8 cellular contexts compared by ENCODE assay signal in the genomic region with DNA sequence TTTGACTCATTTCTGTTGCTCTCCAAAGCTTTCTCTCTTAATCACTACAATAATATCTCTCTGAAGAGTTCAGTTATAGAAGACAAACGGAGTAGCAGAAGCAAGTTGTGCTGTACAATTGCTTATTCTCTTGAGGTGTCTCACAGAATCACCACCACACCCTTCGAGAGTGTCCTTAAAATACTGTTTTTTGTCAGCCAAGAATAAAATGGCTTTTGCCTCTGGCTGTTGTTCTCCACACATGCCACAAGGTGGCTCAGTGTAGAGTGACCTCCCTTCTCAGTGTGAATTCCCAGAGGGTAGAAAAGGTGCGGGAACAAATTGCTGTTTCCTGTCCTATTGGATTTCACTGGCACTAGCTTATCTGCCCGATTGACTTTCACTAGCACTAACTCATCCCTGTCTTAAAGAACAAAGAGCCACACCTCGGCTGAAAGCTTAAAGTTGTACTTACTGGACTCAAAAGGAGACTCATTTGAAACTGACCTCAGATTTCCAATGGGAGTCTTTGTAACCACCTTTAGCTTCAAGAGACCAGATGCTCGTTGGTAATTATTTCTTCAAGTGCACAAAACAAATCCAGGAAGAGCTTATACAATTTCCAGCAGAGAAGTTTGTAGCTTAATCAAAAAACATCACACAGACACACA.
DNase-seq lines count a peak whose midpoint lies in the region; ATAC-seq and TF ChIP-seq lines count a peak whose summit lies in the region.

No MANE protein-coding gene starts in this region.

- intact Hi-C loops in CD4-positive, alpha-beta T cell (cut with DNase I, micrococcal nuclease): loop anchor here (1.0 to 10.0 kb wide), 4 partner anchors 112 to 425 kb away; no protein-coding TSS in a partner anchor

- POLR2A ChIA-PET in CD4-positive, alpha-beta T cell (lab: Charles Lee): interaction anchor here (0.7 to 2.3 kb wide), 6 partner anchors 113 to 219 kb away, joined by 3 to 30 read pairs (median 4); no protein-coding TSS in a partner anchor

- peak overlapping the region; percentile 45 for H3K27ac Mint-ChIP-seq in CD4-positive, alpha-beta T cell
- H3K27ac Mint-ChIP-seq in activated naive CD4-positive, alpha-beta T cell treated with anti-CD3 and anti-CD28 coated beads, Interleukin-2, amount 50 U/mL, for 72 hours: peak overlapping the region; percentile 98 to 99

- TF ChIP-seq CTCF in CD4-positive, alpha-beta T cell (IDR thresholded peaks at IDR 0.05): peak; percentile 81
- TF ChIP-seq CTCF in Peyer's patch (IDR thresholded peaks at IDR 0.05): peak; percentile 56 to 92 (median 82)

- no peaks in the 10 kb centered on the region for H3K9me3 Mint-ChIP-seq in CD4-positive, alpha-beta T cell
- peaks cover 20 to 25% of the 10 kb centered on the region in 2 donors for H3K9me3 Mint-ChIP-seq in activated naive CD4-positive, alpha-beta T cell treated with anti-CD3 and anti-CD28 coated beads, Interleukin-2, amount 50 U/mL, for 72 hours

- ATAC-seq in CD4-positive, alpha-beta T cell (ENCODE audit: poor library complexity): peak; percentile 60
- peak; percentile 61 for ATAC-seq in GM19324 (IDR thresholded peaks at IDR 0.05; ENCODE audit: low FRiP score, unreplicated experiment)
- ATAC-seq in activated naive CD4-positive, alpha-beta T cell treated with anti-CD3 and anti-CD28 coated beads, Interleukin-2, amount 50 U/mL, for 72 hours: peak; percentile 28 to 59

- no peaks in the 10 kb centered on the region for H3K9me3 ChIP-seq in CD4-positive, alpha-beta T cell (ENCODE audit: control insufficient read depth, low read length)
- H3K9me3 ChIP-seq in Peyer's patch (no peaks in the 10 kb centered on the region), MG63 (no peaks in the 10 kb centered on the region)

- H3K27ac ChIP-seq in CD4-positive, alpha-beta T cell (ENCODE audit: low read depth, low read length): no peak overlapping the region
- no peak overlapping the region for H3K27ac ChIP-seq in Peyer's patch

- peak overlapping the region; percentile 48 for H3K4me3 Mint-ChIP-seq in CD4-positive, alpha-beta T cell

- no peak overlapping the region for H3K4me3 ChIP-seq in Peyer's patch
- H3K4me3 ChIP-seq in MG63: no peak overlapping the region

- H3K4me1 Mint-ChIP-seq in CD4-positive, alpha-beta T cell (ENCODE audit: low read depth): peaks cover 57% of the 10 kb centered on the region

- CTCF ChIA-PET in CD4-positive, alpha-beta T cell (lab: Charles Lee): interaction anchor here (0.7 to 3.2 kb wide), 5 partner anchors 10 to 199 kb away, joined by 3 to 38 read pairs (median 3); no protein-coding TSS in a partner anchor

- no peaks in the 10 kb centered on the region for H3K4me1 ChIP-seq in Peyer's patch

- H3K36me3 Mint-ChIP-seq in CD4-positive, alpha-beta T cell (ENCODE audit: low read depth): no peaks in the 10 kb centered on the region
- H3K36me3 Mint-ChIP-seq in activated naive CD4-positive, alpha-beta T cell treated with anti-CD3 and anti-CD28 coated beads, Interleukin-2, amount 50 U/mL, for 72 hours: peaks cover 31 to 36% of the 10 kb centered on the region in 2 donors

- no peaks in the 10 kb centered on the region for H3K36me3 ChIP-seq in Peyer's patch
- no peaks in the 10 kb centered on the region for H3K36me3 ChIP-seq in MG63

- TF ChIP-seq POLR2A in Peyer's patch (IDR thresholded peaks at IDR 0.05): no peak

- no peaks in the 10 kb centered on the region for H3K27me3 Mint-ChIP-seq in CD4-positive, alpha-beta T cell

- peak in 6 of 10 experiments; percentile 6 to 35 (median 9) for DNase-seq in CD4-positive, alpha-beta T cell
- DNase-seq in HT-29 (ENCODE audit: low spot score) (peak; percentile 72), Peyer's patch (peak in 1 of 3 donors; percentile 71), iPS DF 19.7 (ENCODE audit: low read depth, low spot score) (peak; percentile 68), MG63 (no peak)
- DNase-seq in activated naive CD4-positive, alpha-beta T cell treated with anti-CD3 and anti-CD28 coated beads, Interleukin-2, amount 50 U/mL, for 72 hours (ENCODE audit: low spot score in 2 of 2): peak; percentile 39 to 58
- DNase-seq in stimulated activated CD4-positive, alpha-beta T cell treated with anti-CD3 and anti-CD28 coated beads, Interleukin-12 subunit alpha, Interleukin-12 subunit beta, amount 100 ng/mL, for 48 hours (ENCODE audit: low read depth in 2 of 3, low spot score in 1 of 3): peak; percentile 15 to 45 (median 27)

- no peaks in the 10 kb centered on the region for H3K27me3 ChIP-seq in CD4-positive, alpha-beta T cell (ENCODE audit: control insufficient read depth, insufficient read depth, low read length)
- no peaks in the 10 kb centered on the region for H3K27me3 ChIP-seq in Peyer's patch
- no peaks in the 10 kb centered on the region for H3K27me3 ChIP-seq in MG63
